In genomic region chr19:2027361-2027760, GRCh38 we compare ENCODE assay signal across 17 cellular contexts. TPM values are rescaled to one million over a fixed set of nuclear protein-coding genes. Genes with fewer than 3 reads are reported as not detected.
DNase-seq lines count a peak whose midpoint lies in the region; ATAC-seq, FAIRE-seq and TF ChIP-seq lines count a peak whose summit lies in the region.
"Had no signal": no experiment of that assay in that cellular context is flagged by ENCODE, and none has a peak within 500 bp of the region (broad histone marks: within the 10 kb centered on the region; RNA-seq: fewer than 3 reads in every experiment).

No MANE protein-coding gene starts in this region.

- H3K9me3 ChIP-seq in esophagus muscularis mucosa = peaks cover 0 to 4% (median 1%) of the 10 kb centered on the region in 4 donors

- H3K36me3 ChIP-seq in esophagus muscularis mucosa = no peaks in the 10 kb centered on the region
- H3K36me3 ChIP-seq: spleen, thoracic aorta had no signal

- H3K4me3 ChIP-seq in esophagus muscularis mucosa = no peak overlapping the region
- H3K4me3 ChIP-seq: PC-9, spleen, thoracic aorta had no signal

- intact Hi-C loops in esophagus muscularis mucosa (cut with DNase I) = no loop called here

- ATAC-seq in HG02571 (IDR thresholded peaks at IDR 0.05; ENCODE audit: unreplicated experiment) = no peak
- no peak for ATAC-seq in HG02588 (IDR thresholded peaks at IDR 0.05; ENCODE audit: unreplicated experiment)
- ATAC-seq: foreskin keratinocyte had no signal

- no peak for TF ChIP-seq POLR2A in esophagus muscularis mucosa (IDR thresholded peaks at IDR 0.05; ENCODE audit: low read depth)

- DNase-seq in GM04504 (ENCODE audit: low read depth) (peak; percentile 75), RPMI7951 (ENCODE audit: low read depth) (peak; percentile 57), esophagus muscularis mucosa (ENCODE audit: extremely low spot score) (no peak), renal cortical epithelial cell (ENCODE audit: low read depth) (peak; percentile 61), D721Med (ENCODE audit: insufficient read length, low spot score) (no peak)
- DNase-seq in stimulated activated CD4-positive, alpha-beta T cell treated with anti-CD3 and anti-CD28 coated beads, Interleukin-2, amount 100 ng/mL, for 24 hours = no peak
- DNase-seq: activated CD4-positive, alpha-beta T cell treated with anti-CD3 and anti-CD28 coated beads, Interleukin-2, amount 50 U/mL, for 48 hours; activated gamma-delta T cell treated with Interleukin-2 at 50 U/mL for 16 hours; foreskin keratinocyte; MM.1S; PC-9; spleen; T-helper 9 cell had no signal

- no peak for TF ChIP-seq EP300 in esophagus muscularis mucosa (IDR thresholded peaks at IDR 0.05)

- H3K27me3 ChIP-seq in esophagus muscularis mucosa = no peaks in the 10 kb centered on the region
- H3K27me3 ChIP-seq: foreskin keratinocyte, spleen had no signal

- peak overlapping the region in 3 of 4 donors; percentile 35 to 37 (median 37) for H3K27ac ChIP-seq in esophagus muscularis mucosa (replicated peaks in 1 of 4)
- H3K27ac ChIP-seq: foreskin keratinocyte, HL-60, PC-9, thoracic aorta had no signal

- TF ChIP-seq CTCF in esophagus muscularis mucosa (IDR thresholded peaks at IDR 0.05) = peak in 2 of 3 experiments; percentile 6 to 18
- no peak for TF ChIP-seq CTCF in D721Med (IDR thresholded peaks at IDR 0.05; ENCODE audit: insufficient read depth, missing control alignments)

- 52% methylated on average over 9 of the region's 9 CpGs for WGBS in esophagus muscularis mucosa

- no peak for FAIRE-seq in D721Med (lab: Jason Lieb, UNC)

- peaks cover 26 to 51% (median 46%) of the 10 kb centered on the region in 4 donors for H3K4me1 ChIP-seq in esophagus muscularis mucosa

RNA-seq across cellular contexts. Expression of gene BTBD2, which starts 11.8 kb away (rescaled TPM):
- total RNA-seq in RPMI7951 (2014; rRNA removed; shearing (Covaris generic)) = 37.0 and 42.1 TPM in 2 replicates
- total RNA-seq in esophagus muscularis mucosa = 100 to 1,000 TPM in 1 of 4 donors, 10 to 100 TPM in 3; 52.8 to 137 (median 77.1) TPM
- 31.4 and 144 TPM in 2 replicates for total RNA-seq in renal cortical epithelial cell

RNA-seq across cellular contexts. Expression of gene MKNK2, which starts 23.7 kb away (rescaled TPM):
- 52.0 and 54.4 TPM in 2 replicates for total RNA-seq in RPMI7951 (2014; rRNA removed; shearing (Covaris generic))
- total RNA-seq in esophagus muscularis mucosa (100 to 1,000 TPM; 113 to 267 (median 193) TPM), renal cortical epithelial cell (78.8 and 193 TPM in 2 replicates)

Comparison
In these comparisons a context has a peak if more than half of its experiments do, and no peak if none do; other contexts are left out.
1. DNase-seq: peak in GM04504 (single experiment), RPMI7951 (single experiment) and renal cortical epithelial cell (single experiment); none in esophagus muscularis mucosa (single experiment), stimulated activated CD4-positive, alpha-beta T cell treated with anti-CD3 and anti-CD28 coated beads, Interleukin-2, amount 100 ng/mL, for 24 hours (0 of 2) and D721Med (single experiment).